In genomic region chr14:32509632-32510187, GRCh38 we compare ENCODE assay signal across 8 cellular contexts.
A peak's percentile ranks its signal among the peaks of the same experiment; 100 is the strongest.
DNase-seq lines count a peak whose midpoint lies in the region; ATAC-seq, FAIRE-seq and TF ChIP-seq lines count a peak whose summit lies in the region.

No MANE protein-coding gene starts in this region.

- H3K27me3 Mint-ChIP-seq in effector memory CD8-positive, alpha-beta T cell = peaks cover 1 to 4% of the 10 kb centered on the region in 2 donors

- H3K4me1 ChIP-seq in stomach smooth muscle (ENCODE audit: control insufficient read depth, insufficient read depth, low read length) = peaks cover 12% of the 10 kb centered on the region

- H3K27ac ChIP-seq in layer of hippocampus (ENCODE audit: low read depth, low read length) (peak overlapping the region; percentile 100), stomach smooth muscle (ENCODE audit: low read length) (peak overlapping the region; percentile 76)

- no peaks in the 10 kb centered on the region for H3K36me3 Mint-ChIP-seq in effector memory CD8-positive, alpha-beta T cell (ENCODE audit: insufficient read depth)

- H3K9me3 ChIP-seq in stomach smooth muscle (ENCODE audit: control insufficient read depth in 2 of 2, low read length in 2 of 2) = no peaks in the 10 kb centered on the region

- peaks cover 0 to 4% of the 10 kb centered on the region in 2 donors for H3K9me3 Mint-ChIP-seq in effector memory CD8-positive, alpha-beta T cell

- H3K27me3 ChIP-seq in bronchial epithelial cell (ENCODE audit: control insufficient read depth, insufficient read depth, low read length) (no peaks in the 10 kb centered on the region), layer of hippocampus (ENCODE audit: control insufficient read depth, insufficient read depth, low read length) (no peaks in the 10 kb centered on the region), stomach smooth muscle (ENCODE audit: control insufficient read depth in 1 of 2, insufficient read depth in 2 of 2, low read length in 2 of 2) (no peaks in the 10 kb centered on the region)

- H3K4me1 Mint-ChIP-seq in effector memory CD8-positive, alpha-beta T cell (ENCODE audit: low read depth in 2 of 2) = no peaks in the 10 kb centered on the region

- no peak for FAIRE-seq in bronchial epithelial cell (lab: Jason Lieb, UNC)

- H3K4me3 ChIP-seq in HFF-Myc (replicated peaks; ENCODE audit: low read depth, low read length) (no peak overlapping the region), bronchial epithelial cell (ENCODE audit: low read depth, low read length) (no peak overlapping the region), stomach smooth muscle (ENCODE audit: low read length in 2 of 2) (peak overlapping the region; percentile 1 to 44)

- no peak for TF ChIP-seq CTCF in HFF-Myc (IDR thresholded peaks at IDR 0.05; ENCODE audit: low read depth, low read length, missing control alignments)
- TF ChIP-seq CTCF in bronchial epithelial cell (IDR thresholded peaks at IDR 0.05; ENCODE audit: insufficient read depth, low read length, severe bottlenecking) = no peak

- H3K36me3 ChIP-seq in bronchial epithelial cell (ENCODE audit: control insufficient read depth, insufficient read depth, low read length) = no peaks in the 10 kb centered on the region
- H3K36me3 ChIP-seq in stomach smooth muscle (ENCODE audit: control insufficient read depth in 2 of 2, insufficient read depth in 2 of 2, low read length in 2 of 2) = no peaks in the 10 kb centered on the region

- no peak overlapping the region for H3K27ac Mint-ChIP-seq in effector memory CD8-positive, alpha-beta T cell

- ATAC-seq in effector memory CD8-positive, alpha-beta T cell (replicated peaks) = no peak
- no peak for ATAC-seq in GM19035 (IDR thresholded peaks at IDR 0.05; ENCODE audit: unreplicated experiment)

- peak overlapping the region in 1 of 2 donors; percentile 13 for H3K9ac ChIP-seq in stomach smooth muscle (ENCODE audit: low read length in 2 of 2)

- no peak overlapping the region for H3K4me3 Mint-ChIP-seq in effector memory CD8-positive, alpha-beta T cell

- DNase-seq in HFF-Myc (ENCODE audit: extremely low read depth, low read depth) = peak; percentile 79
- peak; percentile 93 for DNase-seq in bronchial epithelial cell (ENCODE audit: low read depth)
- no peak for DNase-seq in mesenteric fat pad (ENCODE audit: low spot score)
- no peak for DNase-seq in effector memory CD8-positive, alpha-beta T cell
- DNase-seq in activated naive CD4-positive, alpha-beta T cell (lab: John Stamatoyannopoulos, UW) = no peak

Comparison
In these comparisons a context has a peak if more than half of its experiments do, and no peak if none do; other contexts are left out.
1. DNase-seq: peak in HFF-Myc (single experiment) and bronchial epithelial cell (single experiment); none in mesenteric fat pad (single experiment), effector memory CD8-positive, alpha-beta T cell (0 of 3) and activated naive CD4-positive, alpha-beta T cell (0 of 4).
2. H3K4me3 ChIP-seq: peak in stomach smooth muscle (2 of 2); none in HFF-Myc (single experiment) and bronchial epithelial cell (single experiment).